ENCODE assay signal across 1 cellular context in the genomic region with DNA sequence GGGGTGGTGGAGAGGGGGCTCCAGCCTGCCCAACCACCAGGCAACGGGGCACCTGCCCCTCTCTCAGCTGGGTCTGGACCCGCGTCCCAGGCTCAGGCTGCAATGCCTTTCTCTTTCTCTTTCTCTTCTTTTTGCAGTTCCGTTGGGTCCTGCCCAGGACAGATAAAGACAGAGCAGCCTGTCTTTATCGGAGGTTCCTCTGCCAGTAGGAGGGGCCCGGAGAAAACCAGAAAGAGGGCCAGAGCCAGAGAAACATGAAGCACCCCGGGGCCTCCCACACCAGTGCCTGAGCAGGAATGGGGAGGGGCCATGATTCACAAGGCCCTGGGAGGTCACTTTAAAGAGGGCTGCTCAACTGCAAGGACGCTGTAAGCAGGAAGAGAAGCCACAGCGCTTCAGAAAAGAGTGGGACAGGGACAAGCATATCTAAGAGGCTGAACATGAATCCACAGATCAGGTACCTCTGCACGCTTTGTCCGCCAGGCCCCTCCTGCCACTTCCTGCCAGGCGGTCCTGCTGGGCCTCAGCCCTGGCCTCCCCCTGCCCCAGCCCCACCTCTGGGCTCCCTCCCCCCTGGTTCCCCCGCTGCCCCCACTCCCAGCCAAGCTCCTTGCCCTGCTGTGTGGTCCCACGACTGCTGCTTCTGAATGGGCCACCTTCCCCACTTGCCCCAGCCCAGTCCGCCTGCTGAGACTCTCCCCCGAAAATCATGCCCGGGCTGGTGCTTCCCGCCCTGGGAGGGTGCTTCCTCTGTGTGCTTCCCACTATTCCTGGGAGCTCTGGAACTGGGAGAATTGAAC.
TF ChIP-seq lines count a peak whose summit lies in the region.

A gene (plus strand): TSS at position 335 of the 800 bp plus-strand sequence. CDS start 106 bp downstream, at position 441.

TF ChIP-seq in HepG2, 621 proteins besides CTCF, POLR2A, EP300 and RAD21 (continued from another document and continues in another):
- TF ChIP-seq, protein P1, sequence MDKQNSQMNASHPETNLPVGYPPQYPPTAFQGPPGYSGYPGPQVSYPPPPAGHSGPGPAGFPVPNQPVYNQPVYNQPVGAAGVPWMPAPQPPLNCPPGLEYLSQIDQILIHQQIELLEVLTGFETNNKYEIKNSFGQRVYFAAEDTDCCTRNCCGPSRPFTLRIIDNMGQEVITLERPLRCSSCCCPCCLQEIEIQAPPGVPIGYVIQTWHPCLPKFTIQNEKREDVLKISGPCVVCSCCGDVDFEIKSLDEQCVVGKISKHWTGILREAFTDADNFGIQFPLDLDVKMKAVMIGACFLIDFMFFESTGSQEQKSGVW (CRISPR knock-in tag; IDR thresholded peaks at IDR 0.05; ENCODE audit: borderline replicate concordance), result no peak
- no peak for TF ChIP-seq RELA (CRISPR knock-in tag; IDR thresholded peaks at IDR 0.05)
- TF ChIP-seq, protein P2, sequence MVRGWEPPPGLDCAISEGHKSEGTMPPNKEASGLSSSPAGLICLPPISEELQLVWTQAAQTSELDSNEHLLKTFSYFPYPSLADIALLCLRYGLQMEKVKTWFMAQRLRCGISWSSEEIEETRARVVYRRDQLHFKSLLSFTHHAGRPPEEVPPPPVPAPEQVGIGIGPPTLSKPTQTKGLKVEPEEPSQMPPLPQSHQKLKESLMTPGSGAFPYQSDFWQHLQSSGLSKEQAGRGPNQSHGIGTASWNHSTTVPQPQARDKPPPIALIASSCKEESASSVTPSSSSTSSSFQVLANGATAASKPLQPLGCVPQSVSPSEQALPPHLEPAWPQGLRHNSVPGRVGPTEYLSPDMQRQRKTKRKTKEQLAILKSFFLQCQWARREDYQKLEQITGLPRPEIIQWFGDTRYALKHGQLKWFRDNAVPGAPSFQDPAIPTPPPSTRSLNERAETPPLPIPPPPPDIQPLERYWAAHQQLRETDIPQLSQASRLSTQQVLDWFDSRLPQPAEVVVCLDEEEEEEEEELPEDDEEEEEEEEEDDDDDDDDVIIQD (CRISPR knock-in tag; IDR thresholded peaks at IDR 0.05; ENCODE audit: low read depth), result no peak
- TF ChIP-seq, protein P3, sequence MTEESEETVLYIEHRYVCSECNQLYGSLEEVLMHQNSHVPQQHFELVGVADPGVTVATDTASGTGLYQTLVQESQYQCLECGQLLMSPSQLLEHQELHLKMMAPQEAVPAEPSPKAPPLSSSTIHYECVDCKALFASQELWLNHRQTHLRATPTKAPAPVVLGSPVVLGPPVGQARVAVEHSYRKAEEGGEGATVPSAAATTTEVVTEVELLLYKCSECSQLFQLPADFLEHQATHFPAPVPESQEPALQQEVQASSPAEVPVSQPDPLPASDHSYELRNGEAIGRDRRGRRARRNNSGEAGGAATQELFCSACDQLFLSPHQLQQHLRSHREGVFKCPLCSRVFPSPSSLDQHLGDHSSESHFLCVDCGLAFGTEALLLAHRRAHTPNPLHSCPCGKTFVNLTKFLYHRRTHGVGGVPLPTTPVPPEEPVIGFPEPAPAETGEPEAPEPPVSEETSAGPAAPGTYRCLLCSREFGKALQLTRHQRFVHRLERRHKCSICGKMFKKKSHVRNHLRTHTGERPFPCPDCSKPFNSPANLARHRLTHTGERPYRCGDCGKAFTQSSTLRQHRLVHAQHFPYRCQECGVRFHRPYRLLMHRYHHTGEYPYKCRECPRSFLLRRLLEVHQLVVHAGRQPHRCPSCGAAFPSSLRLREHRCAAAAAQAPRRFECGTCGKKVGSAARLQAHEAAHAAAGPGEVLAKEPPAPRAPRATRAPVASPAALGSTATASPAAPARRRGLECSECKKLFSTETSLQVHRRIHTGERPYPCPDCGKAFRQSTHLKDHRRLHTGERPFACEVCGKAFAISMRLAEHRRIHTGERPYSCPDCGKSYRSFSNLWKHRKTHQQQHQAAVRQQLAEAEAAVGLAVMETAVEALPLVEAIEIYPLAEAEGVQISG (CRISPR knock-in tag; IDR thresholded peaks at IDR 0.05), result peak; percentile 64
- no peak for TF ChIP-seq IRX3 (CRISPR knock-in tag; IDR thresholded peaks at IDR 0.05; ENCODE audit: borderline replicate concordance, low read depth)
- TF ChIP-seq ZNF562 (CRISPR knock-in tag; IDR thresholded peaks at IDR 0.05; ENCODE audit: borderline replicate concordance), result no peak
- no peak for TF ChIP-seq ZNF326 (CRISPR knock-in tag; IDR thresholded peaks at IDR 0.05; ENCODE audit: borderline replicate concordance)
- no peak for TF ChIP-seq MZF1 (CRISPR knock-in tag; IDR thresholded peaks at IDR 0.05; ENCODE audit: borderline replicate concordance)
- TF ChIP-seq, protein P4, sequence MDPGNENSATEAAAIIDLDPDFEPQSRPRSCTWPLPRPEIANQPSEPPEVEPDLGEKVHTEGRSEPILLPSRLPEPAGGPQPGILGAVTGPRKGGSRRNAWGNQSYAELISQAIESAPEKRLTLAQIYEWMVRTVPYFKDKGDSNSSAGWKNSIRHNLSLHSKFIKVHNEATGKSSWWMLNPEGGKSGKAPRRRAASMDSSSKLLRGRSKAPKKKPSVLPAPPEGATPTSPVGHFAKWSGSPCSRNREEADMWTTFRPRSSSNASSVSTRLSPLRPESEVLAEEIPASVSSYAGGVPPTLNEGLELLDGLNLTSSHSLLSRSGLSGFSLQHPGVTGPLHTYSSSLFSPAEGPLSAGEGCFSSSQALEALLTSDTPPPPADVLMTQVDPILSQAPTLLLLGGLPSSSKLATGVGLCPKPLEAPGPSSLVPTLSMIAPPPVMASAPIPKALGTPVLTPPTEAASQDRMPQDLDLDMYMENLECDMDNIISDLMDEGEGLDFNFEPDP (CRISPR knock-in tag; conservative IDR thresholded peaks at IDR 0.05), result no peak
- TF ChIP-seq, protein P5, sequence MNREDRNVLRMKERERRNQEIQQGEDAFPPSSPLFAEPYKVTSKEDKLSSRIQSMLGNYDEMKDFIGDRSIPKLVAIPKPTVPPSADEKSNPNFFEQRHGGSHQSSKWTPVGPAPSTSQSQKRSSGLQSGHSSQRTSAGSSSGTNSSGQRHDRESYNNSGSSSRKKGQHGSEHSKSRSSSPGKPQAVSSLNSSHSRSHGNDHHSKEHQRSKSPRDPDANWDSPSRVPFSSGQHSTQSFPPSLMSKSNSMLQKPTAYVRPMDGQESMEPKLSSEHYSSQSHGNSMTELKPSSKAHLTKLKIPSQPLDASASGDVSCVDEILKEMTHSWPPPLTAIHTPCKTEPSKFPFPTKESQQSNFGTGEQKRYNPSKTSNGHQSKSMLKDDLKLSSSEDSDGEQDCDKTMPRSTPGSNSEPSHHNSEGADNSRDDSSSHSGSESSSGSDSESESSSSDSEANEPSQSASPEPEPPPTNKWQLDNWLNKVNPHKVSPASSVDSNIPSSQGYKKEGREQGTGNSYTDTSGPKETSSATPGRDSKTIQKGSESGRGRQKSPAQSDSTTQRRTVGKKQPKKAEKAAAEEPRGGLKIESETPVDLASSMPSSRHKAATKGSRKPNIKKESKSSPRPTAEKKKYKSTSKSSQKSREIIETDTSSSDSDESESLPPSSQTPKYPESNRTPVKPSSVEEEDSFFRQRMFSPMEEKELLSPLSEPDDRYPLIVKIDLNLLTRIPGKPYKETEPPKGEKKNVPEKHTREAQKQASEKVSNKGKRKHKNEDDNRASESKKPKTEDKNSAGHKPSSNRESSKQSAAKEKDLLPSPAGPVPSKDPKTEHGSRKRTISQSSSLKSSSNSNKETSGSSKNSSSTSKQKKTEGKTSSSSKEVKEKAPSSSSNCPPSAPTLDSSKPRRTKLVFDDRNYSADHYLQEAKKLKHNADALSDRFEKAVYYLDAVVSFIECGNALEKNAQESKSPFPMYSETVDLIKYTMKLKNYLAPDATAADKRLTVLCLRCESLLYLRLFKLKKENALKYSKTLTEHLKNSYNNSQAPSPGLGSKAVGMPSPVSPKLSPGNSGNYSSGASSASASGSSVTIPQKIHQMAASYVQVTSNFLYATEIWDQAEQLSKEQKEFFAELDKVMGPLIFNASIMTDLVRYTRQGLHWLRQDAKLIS (CRISPR knock-in tag; IDR thresholded peaks at IDR 0.05), result no peak
- TF ChIP-seq SOX6 (IDR thresholded peaks at IDR 0.05), result no peak
- peak; percentile 19; the same call in 1 of the 2 replicates for TF ChIP-seq SOX6 (CRISPR knock-in tag; IDR thresholded peaks at IDR 0.05)
- TF ChIP-seq JDP2 (CRISPR knock-in tag; IDR thresholded peaks at IDR 0.05; ENCODE audit: borderline replicate concordance), result no peak
- TF ChIP-seq NFKB2 (CRISPR knock-in tag; IDR thresholded peaks at IDR 0.05; ENCODE audit: borderline replicate concordance), result 0 out of 2 replicates have a peak, but pooled peaks have one; percentile 51
- 0 out of 2 replicates have a peak, but pooled peaks have one; percentile 4 for TF ChIP-seq ZNF746 (CRISPR knock-in tag; IDR thresholded peaks at IDR 0.05)
- peak; percentile 40; the same call in 1 of the 2 replicates for TF ChIP-seq GATA4 (IDR thresholded peaks at IDR 0.05; ENCODE audit: borderline replicate concordance, low read depth)
- no peak for TF ChIP-seq HES4 (CRISPR knock-in tag; IDR thresholded peaks at IDR 0.05; ENCODE audit: borderline replicate concordance)
- no peak for TF ChIP-seq ZNF432 (CRISPR knock-in tag; IDR thresholded peaks at IDR 0.05; ENCODE audit: borderline replicate concordance)
- TF ChIP-seq HOXA3 (CRISPR knock-in tag; IDR thresholded peaks at IDR 0.05), result peak; percentile 35
- TF ChIP-seq SP4 (CRISPR knock-in tag; IDR thresholded peaks at IDR 0.05), result peak; percentile 38; the same call in 1 of the 2 replicates
- TF ChIP-seq ISL2 (CRISPR knock-in tag; IDR thresholded peaks at IDR 0.05), result 0 out of 2 replicates have a peak, but pooled peaks have one; percentile 23
- TF ChIP-seq BCL6 (CRISPR knock-in tag; IDR thresholded peaks at IDR 0.05), result peak; percentile 21; the same call in 1 of the 2 replicates
- no peak for TF ChIP-seq NFRKB (IDR thresholded peaks at IDR 0.05)
- peak; percentile 64 for TF ChIP-seq SAP130 (CRISPR knock-in tag; IDR thresholded peaks at IDR 0.05; ENCODE audit: low read depth)
- TF ChIP-seq, protein P6, sequence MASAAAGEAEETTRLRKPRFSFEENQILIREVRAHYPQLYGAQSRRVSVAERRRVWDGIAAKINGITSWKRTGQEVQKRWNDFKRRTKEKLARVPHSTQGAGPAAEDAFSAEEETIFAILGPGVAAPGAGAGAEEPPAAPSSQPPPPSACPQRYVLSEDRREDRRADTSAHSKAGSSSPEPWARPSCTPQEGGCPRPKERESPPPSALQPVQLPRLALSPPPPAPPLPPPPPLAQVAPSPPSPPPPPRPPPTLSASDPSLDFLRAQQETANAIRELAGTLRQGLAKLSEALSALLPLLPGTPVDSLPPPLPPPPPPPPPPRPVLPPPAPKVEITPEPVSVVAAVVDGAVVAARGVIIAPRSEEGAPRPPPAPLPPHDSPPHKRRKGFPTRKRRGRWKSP (CRISPR knock-in tag; IDR thresholded peaks at IDR 0.05), result 0 out of 2 replicates have a peak, but pooled peaks have one; percentile 29
- TF ChIP-seq, protein P7, sequence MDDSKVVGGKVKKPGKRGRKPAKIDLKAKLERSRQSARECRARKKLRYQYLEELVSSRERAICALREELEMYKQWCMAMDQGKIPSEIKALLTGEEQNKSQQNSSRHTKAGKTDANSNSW (CRISPR knock-in tag; IDR thresholded peaks at IDR 0.05; ENCODE audit: borderline replicate concordance), result no peak
- TF ChIP-seq IKZF4 (CRISPR knock-in tag; IDR thresholded peaks at IDR 0.05; ENCODE audit: borderline replicate concordance, low read depth, not compliant biosample characterization), result no peak
- no peak for TF ChIP-seq ZSCAN12 (CRISPR knock-in tag; IDR thresholded peaks at IDR 0.05)
- 0 out of 2 replicates have a peak, but pooled peaks have one; percentile 47 for TF ChIP-seq ZNF564 (CRISPR knock-in tag; IDR thresholded peaks at IDR 0.05)
- TF ChIP-seq THAP11 (CRISPR knock-in tag; IDR thresholded peaks at IDR 0.05), result peak; percentile 1; the same call in 1 of the 2 replicates
- TF ChIP-seq ZZZ3 (CRISPR knock-in tag; IDR thresholded peaks at IDR 0.05; ENCODE audit: borderline replicate concordance), result no peak
- TF ChIP-seq PHF21A (CRISPR knock-in tag; IDR thresholded peaks at IDR 0.05), result no peak
- TF ChIP-seq ZC3H13 (CRISPR knock-in tag; IDR thresholded peaks at IDR 0.05), result no peak
- peak; percentile 95 for TF ChIP-seq ZFX (CRISPR knock-in tag; IDR thresholded peaks at IDR 0.05; ENCODE audit: low read depth)
- TF ChIP-seq SMAD1 (CRISPR knock-in tag; IDR thresholded peaks at IDR 0.05; ENCODE audit: borderline replicate concordance, low read depth), result no peak
- TF ChIP-seq RFX3 (CRISPR knock-in tag; IDR thresholded peaks at IDR 0.05), result no peak
- TF ChIP-seq SP2 (CRISPR knock-in tag; IDR thresholded peaks at IDR 0.05), result no peak
- TF ChIP-seq, protein P8, sequence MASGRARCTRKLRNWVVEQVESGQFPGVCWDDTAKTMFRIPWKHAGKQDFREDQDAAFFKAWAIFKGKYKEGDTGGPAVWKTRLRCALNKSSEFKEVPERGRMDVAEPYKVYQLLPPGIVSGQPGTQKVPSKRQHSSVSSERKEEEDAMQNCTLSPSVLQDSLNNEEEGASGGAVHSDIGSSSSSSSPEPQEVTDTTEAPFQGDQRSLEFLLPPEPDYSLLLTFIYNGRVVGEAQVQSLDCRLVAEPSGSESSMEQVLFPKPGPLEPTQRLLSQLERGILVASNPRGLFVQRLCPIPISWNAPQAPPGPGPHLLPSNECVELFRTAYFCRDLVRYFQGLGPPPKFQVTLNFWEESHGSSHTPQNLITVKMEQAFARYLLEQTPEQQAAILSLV (CRISPR knock-in tag; IDR thresholded peaks at IDR 0.05; ENCODE audit: borderline replicate concordance), result peak; percentile 70; the same call in 1 of the 2 replicates
- no peak for TF ChIP-seq ZNF205 (CRISPR knock-in tag; IDR thresholded peaks at IDR 0.05)
- peak; percentile 83 for TF ChIP-seq ZFY (CRISPR knock-in tag; IDR thresholded peaks at IDR 0.05)
- no peak for TF ChIP-seq RFXANK (CRISPR knock-in tag; IDR thresholded peaks at IDR 0.05)
- TF ChIP-seq SSRP1 (CRISPR knock-in tag; IDR thresholded peaks at IDR 0.05), result no peak
- TF ChIP-seq, protein P9, sequence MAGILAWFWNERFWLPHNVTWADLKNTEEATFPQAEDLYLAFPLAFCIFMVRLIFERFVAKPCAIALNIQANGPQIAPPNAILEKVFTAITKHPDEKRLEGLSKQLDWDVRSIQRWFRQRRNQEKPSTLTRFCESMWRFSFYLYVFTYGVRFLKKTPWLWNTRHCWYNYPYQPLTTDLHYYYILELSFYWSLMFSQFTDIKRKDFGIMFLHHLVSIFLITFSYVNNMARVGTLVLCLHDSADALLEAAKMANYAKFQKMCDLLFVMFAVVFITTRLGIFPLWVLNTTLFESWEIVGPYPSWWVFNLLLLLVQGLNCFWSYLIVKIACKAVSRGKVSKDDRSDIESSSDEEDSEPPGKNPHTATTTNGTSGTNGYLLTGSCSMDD (CRISPR knock-in tag; IDR thresholded peaks at IDR 0.05), result no peak
- TF ChIP-seq, protein P10, sequence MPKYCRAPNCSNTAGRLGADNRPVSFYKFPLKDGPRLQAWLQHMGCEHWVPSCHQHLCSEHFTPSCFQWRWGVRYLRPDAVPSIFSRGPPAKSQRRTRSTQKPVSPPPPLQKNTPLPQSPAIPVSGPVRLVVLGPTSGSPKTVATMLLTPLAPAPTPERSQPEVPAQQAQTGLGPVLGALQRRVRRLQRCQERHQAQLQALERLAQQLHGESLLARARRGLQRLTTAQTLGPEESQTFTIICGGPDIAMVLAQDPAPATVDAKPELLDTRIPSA (CRISPR knock-in tag; IDR thresholded peaks at IDR 0.05; ENCODE audit: borderline replicate concordance), result no peak
